In the genomic region with DNA sequence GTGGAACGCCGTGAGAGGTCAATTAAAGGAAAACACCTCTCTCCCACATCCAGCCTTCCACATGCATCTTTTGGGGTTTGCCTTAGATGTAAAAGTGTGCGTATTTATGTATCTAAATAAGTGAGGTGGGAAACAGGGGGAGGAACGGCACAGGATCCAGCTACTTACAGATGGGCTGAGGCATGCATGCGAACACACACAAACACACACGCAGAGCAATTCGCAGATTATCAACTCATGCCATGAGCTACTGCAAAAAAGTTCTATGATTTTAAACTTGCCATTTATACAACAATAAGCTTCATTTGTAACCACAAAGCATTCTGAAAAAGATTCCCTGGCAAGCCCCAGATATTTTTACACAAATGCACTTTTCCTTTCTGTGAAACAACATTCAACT, we compare ENCODE assay signal across 19 cellular contexts.
A peak's percentile ranks its signal among the peaks of the same experiment; 100 is the strongest.
DNase-seq lines count a peak whose midpoint lies in the region; ATAC-seq and TF ChIP-seq lines count a peak whose summit lies in the region.
"Had no signal": no experiment of that assay in that cellular context is flagged by ENCODE, and none has a peak within 500 bp of the region (broad histone marks: within the 10 kb centered on the region; RNA-seq: fewer than 3 reads in every experiment).

No MANE protein-coding gene starts in this region.

- TF ChIP-seq CTCF in left ventricle myocardium inferior (IDR thresholded peaks at IDR 0.05; ENCODE audit: borderline replicate concordance) (no peak), chondrocyte (IDR thresholded peaks at IDR 0.05) (no peak)

- intact Hi-C loops in left ventricle myocardium inferior (cut with micrococcal nuclease): no loop called here
- intact Hi-C loops in right cardiac atrium (cut with DNase I): no loop called here

- H3K4me1 ChIP-seq in left ventricle myocardium inferior (peaks cover 17% of the 10 kb centered on the region), right cardiac atrium (ENCODE audit: control insufficient read depth, insufficient read depth, low read length) (no peaks in the 10 kb centered on the region), muscle layer of colon (ENCODE audit: insufficient read depth, low read length) (peaks cover 62% of the 10 kb centered on the region)

- H3K9me3 ChIP-seq in left ventricle myocardium inferior (replicated peaks): no peaks in the 10 kb centered on the region
- H3K9me3 ChIP-seq in right cardiac atrium (ENCODE audit: control insufficient read depth, low read length): no peaks in the 10 kb centered on the region
- H3K9me3 ChIP-seq in muscle layer of colon (ENCODE audit: low read length): no peaks in the 10 kb centered on the region
- H3K9me3 ChIP-seq: neutrophil had no signal

- H3K27me3 ChIP-seq in left ventricle myocardium inferior (ENCODE audit: low read depth) (peaks cover 3% of the 10 kb centered on the region), right cardiac atrium (ENCODE audit: control insufficient read depth, insufficient read depth) (no peaks in the 10 kb centered on the region), muscle layer of colon (ENCODE audit: control insufficient read depth in 1 of 2, insufficient read depth in 2 of 2, low read length in 2 of 2) (no peaks in the 10 kb centered on the region)
- H3K27me3 ChIP-seq: neutrophil had no signal

- H3K27ac Mint-ChIP-seq in chondrocyte (ENCODE audit: unreplicated experiment): peak overlapping the region; percentile 72
- H3K27ac Mint-ChIP-seq: activated B cell treated with CpG ODN at 0.5 μM for 24 hours; activated naive CD4-positive, alpha-beta T cell treated with anti-CD3 and anti-CD28 coated beads, Interleukin-2, amount 50 U/mL, for 72 hours; stimulated activated naive B cell treated with anti-CD40 and anti-IgM and Interleukin-4, amounts not matched to agents 10 μg/mL and 1 μg/mL and 100 μg/mL, for 72 hours had no signal

- H3K9ac ChIP-seq in muscle layer of colon (ENCODE audit: low read length): no peak overlapping the region

- H3K36me3 ChIP-seq in left ventricle myocardium inferior (no peaks in the 10 kb centered on the region), muscle layer of colon (ENCODE audit: insufficient read depth, low read length) (no peaks in the 10 kb centered on the region)
- H3K36me3 ChIP-seq: neutrophil had no signal

- DNase-seq in left ventricle myocardium inferior: no peak
- DNase-seq in right cardiac atrium: no peak
- no peak for DNase-seq in chondrocyte (ENCODE audit: low spot score)
- DNase-seq in D341Med (ENCODE audit: low spot score): no peak
- no peak for DNase-seq in kidney tubule cell (ENCODE audit: low spot score)
- no peak for DNase-seq in dedifferentiated amniotic fluid mesenchymal stem cell (ENCODE audit: extremely low spot score)
- DNase-seq: activated B cell treated with CpG ODN at 0.5 μM for 24 hours; activated CD8-positive, alpha-beta memory T cell treated with anti-CD3 and anti-CD28 coated beads, Interleukin-2, amount 50 U/mL, for 4 hours; cerebellar nuclear complex; Kasumi-1; NCI-H524 treated with DMSO at 0.1 percent for 48 hours; stimulated activated naive B cell treated with anti-CD40 and anti-IgM and Interleukin-4, amounts not matched to agents 10 μg/mL and 1 μg/mL and 100 μg/mL, for 72 hours; T-helper 1 cell had no signal

- no peaks in the 10 kb centered on the region for H3K9me3 Mint-ChIP-seq in chondrocyte (ENCODE audit: low read depth)
- H3K9me3 Mint-ChIP-seq: activated B cell treated with CpG ODN at 0.5 μM for 24 hours; activated naive CD4-positive, alpha-beta T cell treated with anti-CD3 and anti-CD28 coated beads, Interleukin-2, amount 50 U/mL, for 72 hours; stimulated activated naive B cell treated with anti-CD40 and anti-IgM and Interleukin-4, amounts not matched to agents 10 μg/mL and 1 μg/mL and 100 μg/mL, for 72 hours had no signal

- no peak overlapping the region for H3K4me3 ChIP-seq in left ventricle myocardium inferior
- H3K4me3 ChIP-seq in right cardiac atrium (ENCODE audit: low read length): no peak overlapping the region
- no peak overlapping the region for H3K4me3 ChIP-seq in muscle layer of colon (ENCODE audit: low read depth in 1 of 2, low read length in 2 of 2)
- H3K4me3 ChIP-seq: skin epidermis had no signal

- peaks cover 60% of the 10 kb centered on the region for H3K4me1 Mint-ChIP-seq in chondrocyte (ENCODE audit: low read depth)
- H3K4me1 Mint-ChIP-seq: activated B cell treated with CpG ODN at 0.5 μM for 24 hours; stimulated activated naive B cell treated with anti-CD40 and anti-IgM and Interleukin-4, amounts not matched to agents 10 μg/mL and 1 μg/mL and 100 μg/mL, for 72 hours had no signal

- peak overlapping the region; percentile 54 for H3K27ac ChIP-seq in left ventricle myocardium inferior (replicated peaks)
- H3K27ac ChIP-seq in right cardiac atrium (ENCODE audit: low read length): no peak overlapping the region
- peak overlapping the region; percentile 41 for H3K27ac ChIP-seq in muscle layer of colon (ENCODE audit: low read depth, low read length)
- H3K27ac ChIP-seq: epithelial cell of prostate, neutrophil had no signal

- H3K4me3 Mint-ChIP-seq in chondrocyte (ENCODE audit: unreplicated experiment): peak overlapping the region; percentile 16
- H3K4me3 Mint-ChIP-seq: activated B cell treated with CpG ODN at 0.5 μM for 24 hours; stimulated activated naive B cell treated with anti-CD40 and anti-IgM and Interleukin-4, amounts not matched to agents 10 μg/mL and 1 μg/mL and 100 μg/mL, for 72 hours had no signal

- no peak for ATAC-seq in right cardiac atrium
- ATAC-seq in HG03432 (IDR thresholded peaks at IDR 0.05; ENCODE audit: unreplicated experiment): no peak
- ATAC-seq: activated naive CD4-positive, alpha-beta T cell treated with anti-CD3 and anti-CD28 coated beads, Interleukin-2, amount 50 U/mL, for 72 hours; stimulated activated naive B cell treated with anti-CD40 and anti-IgM and Interleukin-4, amounts not matched to agents 10 μg/mL and 1 μg/mL and 100 μg/mL, for 72 hours had no signal

- no peaks in the 10 kb centered on the region for H3K27me3 Mint-ChIP-seq in chondrocyte (ENCODE audit: low read depth)
- H3K27me3 Mint-ChIP-seq: activated B cell treated with CpG ODN at 0.5 μM for 24 hours; stimulated activated naive B cell treated with anti-CD40 and anti-IgM and Interleukin-4, amounts not matched to agents 10 μg/mL and 1 μg/mL and 100 μg/mL, for 72 hours had no signal

- H3K36me3 Mint-ChIP-seq in chondrocyte (ENCODE audit: low read depth): no peaks in the 10 kb centered on the region
- H3K36me3 Mint-ChIP-seq: activated naive CD4-positive, alpha-beta T cell treated with anti-CD3 and anti-CD28 coated beads, Interleukin-2, amount 50 U/mL, for 72 hours; stimulated activated naive B cell treated with anti-CD40 and anti-IgM and Interleukin-4, amounts not matched to agents 10 μg/mL and 1 μg/mL and 100 μg/mL, for 72 hours had no signal

- WGBS in right cardiac atrium: 68% methylated on average over 7 of the region's 7 CpGs
